8 cellular contexts compared by ENCODE assay signal in genomic region chr22:31206896-31207687, GRCh38. TPM values are rescaled to one million over a fixed set of nuclear protein-coding genes. Genes with fewer than 3 reads are reported as not detected.
DNase-seq lines count a peak whose midpoint lies in the region; ATAC-seq and TF ChIP-seq lines count a peak whose summit lies in the region.

No MANE protein-coding gene starts in this region.

- H3K27me3 Mint-ChIP-seq in activated T-cell treated with anti-CD3 and anti-CD28 coated beads, Interleukin-2, amount 50 U/mL, for 4 hours (ENCODE audit: low read depth), result no peaks in the 10 kb centered on the region
- H3K27me3 Mint-ChIP-seq in type B pancreatic cell, result no peaks in the 10 kb centered on the region

- peaks cover 0 to 34% of the 10 kb centered on the region in 2 donors for H3K4me1 ChIP-seq in right atrium auricular region
- H3K4me1 ChIP-seq in hepatocyte (ENCODE audit: insufficient read depth), result peaks cover 6% of the 10 kb centered on the region

- peaks cover 27% of the 10 kb centered on the region for H3K36me3 ChIP-seq in right atrium auricular region
- no peaks in the 10 kb centered on the region for H3K36me3 ChIP-seq in hepatocyte (replicated peaks; ENCODE audit: insufficient read depth, low read depth)

- H3K9me3 Mint-ChIP-seq in activated T-cell treated with anti-CD3 and anti-CD28 coated beads, Interleukin-2, amount 50 U/mL, for 4 hours, result no peaks in the 10 kb centered on the region
- no peaks in the 10 kb centered on the region for H3K9me3 Mint-ChIP-seq in type B pancreatic cell

- no peak overlapping the region for H3K4me2 ChIP-seq in hepatocyte

- no peaks in the 10 kb centered on the region for H3K79me2 ChIP-seq in hepatocyte

- H3K9me3 ChIP-seq in right atrium auricular region (no peaks in the 10 kb centered on the region), hepatocyte (ENCODE audit: low read depth) (no peaks in the 10 kb centered on the region)

- H3K27ac ChIP-seq in right atrium auricular region (no peak overlapping the region), hepatocyte (peak overlapping the region; percentile 43)

- ATAC-seq in Right ventricle myocardium superior (ENCODE audit: poor library complexity), result peak; percentile 58
- peak; percentile 33 to 50 for ATAC-seq in activated T-cell treated with anti-CD3 and anti-CD28 coated beads, Interleukin-2, amount 50 U/mL, for 4 hours
- ATAC-seq in GM18505 (IDR thresholded peaks at IDR 0.05; ENCODE audit: unreplicated experiment), result no peak

- no peak overlapping the region for H3K4me3 Mint-ChIP-seq in activated T-cell treated with anti-CD3 and anti-CD28 coated beads, Interleukin-2, amount 50 U/mL, for 4 hours
- peak overlapping the region; percentile 58 for H3K4me3 Mint-ChIP-seq in type B pancreatic cell

- H4K20me1 ChIP-seq in hepatocyte (ENCODE audit: insufficient read depth, poor library complexity, severe bottlenecking), result no peaks in the 10 kb centered on the region

- TF ChIP-seq CTCF in right atrium auricular region (IDR thresholded peaks at IDR 0.05), result no peak
- TF ChIP-seq CTCF in hepatocyte (IDR thresholded peaks at IDR 0.05; ENCODE audit: poor library complexity), result no peak
- no peak for TF ChIP-seq CTCF in type B pancreatic cell (conservative IDR thresholded peaks at IDR 0.05)

- H3K27me3 ChIP-seq in right atrium auricular region, result no peaks in the 10 kb centered on the region
- no peaks in the 10 kb centered on the region for H3K27me3 ChIP-seq in hepatocyte

- H3K4me1 Mint-ChIP-seq in activated T-cell treated with anti-CD3 and anti-CD28 coated beads, Interleukin-2, amount 50 U/mL, for 4 hours (ENCODE audit: low read depth), result peaks cover 32% of the 10 kb centered on the region
- peaks cover 12% of the 10 kb centered on the region for H3K4me1 Mint-ChIP-seq in type B pancreatic cell (ENCODE audit: unreplicated experiment)

- H3K9me2 ChIP-seq in hepatocyte (replicated peaks; ENCODE audit: insufficient read depth), result no peaks in the 10 kb centered on the region

- intact Hi-C loops in Right ventricle myocardium superior (cut with DNase I), result no loop called here

- 64% methylated on average over 8 of the region's 8 CpGs for WGBS in hepatocyte (ENCODE audit: low lambda C conversion rate, missing lambda C conversion rate)

- peak overlapping the region; percentile 96 for H3K27ac Mint-ChIP-seq in type B pancreatic cell

- H3K36me3 Mint-ChIP-seq in activated T-cell treated with anti-CD3 and anti-CD28 coated beads, Interleukin-2, amount 50 U/mL, for 4 hours (ENCODE audit: insufficient read depth), result peaks cover 8% of the 10 kb centered on the region
- H3K36me3 Mint-ChIP-seq in type B pancreatic cell, result peaks cover 25% of the 10 kb centered on the region

- no peak overlapping the region for H2AFZ ChIP-seq in hepatocyte

- H3K4me3 ChIP-seq in right atrium auricular region (no peak overlapping the region), hepatocyte (no peak overlapping the region)

- TF ChIP-seq POLR2A in GM18505 (IDR thresholded peaks at IDR 0.05; ENCODE audit: borderline replicate concordance, extremely low read depth, insufficient read depth, insufficient read length), result no peak

- DNase-seq in Right ventricle myocardium superior (peak; percentile 81), right atrium auricular region (ENCODE audit: low spot score) (no peak), hepatocyte (ENCODE audit: low spot score) (no peak), type B pancreatic cell (ENCODE audit: extremely low spot score, unreplicated experiment) (no peak), NCI-H128 (lab: John Stamatoyannopoulos, UW; ENCODE audit: unreplicated experiment) (no peak), KG1 (lab: John Stamatoyannopoulos, UW) (no peak)
- DNase-seq in activated T-cell treated with anti-CD3 and anti-CD28 coated beads, Interleukin-2, amount 50 U/mL, for 4 hours, result no peak

RNA-seq across cellular contexts. Expression of gene LIMK2, which starts 5.0 kb away (rescaled TPM):
- 8.5 TPM for total RNA-seq in Right ventricle myocardium superior
- total RNA-seq in right atrium auricular region, result 1 to 10 TPM; 7.5 to 9.8 TPM
- total RNA-seq in activated T-cell treated with anti-CD3 and anti-CD28 coated beads, Interleukin-2, amount 50 U/mL, for 4 hours, result 10 to 100 TPM; 18.6 to 22.6 (median 20.6) TPM
- total RNA-seq in hepatocyte, result 33.0 and 45.9 TPM in 2 replicates
- 49.9 and 52.6 TPM in 2 replicates for polyA plus RNA-seq in hepatocyte
- 46.6 and 127 TPM in 2 replicates for total RNA-seq in type B pancreatic cell (ENCODE audit: low replicate concordance)

RNA-seq across cellular contexts. Expression of gene RNF185, which starts 47.1 kb away (rescaled TPM):
- total RNA-seq in Right ventricle myocardium superior (17.7 TPM), right atrium auricular region (10 to 100 TPM; 17.6 to 26.8 TPM), hepatocyte (48.0 and 49.3 TPM in 2 replicates), type B pancreatic cell (ENCODE audit: low replicate concordance) (32.6 and 41.2 TPM in 2 replicates)
- total RNA-seq in activated T-cell treated with anti-CD3 and anti-CD28 coated beads, Interleukin-2, amount 50 U/mL, for 4 hours, result 10 to 100 TPM; 25.3 to 34.1 (median 29.9) TPM
- 43.2 and 46.5 TPM in 2 replicates for polyA plus RNA-seq in hepatocyte
